In the genomic region with DNA sequence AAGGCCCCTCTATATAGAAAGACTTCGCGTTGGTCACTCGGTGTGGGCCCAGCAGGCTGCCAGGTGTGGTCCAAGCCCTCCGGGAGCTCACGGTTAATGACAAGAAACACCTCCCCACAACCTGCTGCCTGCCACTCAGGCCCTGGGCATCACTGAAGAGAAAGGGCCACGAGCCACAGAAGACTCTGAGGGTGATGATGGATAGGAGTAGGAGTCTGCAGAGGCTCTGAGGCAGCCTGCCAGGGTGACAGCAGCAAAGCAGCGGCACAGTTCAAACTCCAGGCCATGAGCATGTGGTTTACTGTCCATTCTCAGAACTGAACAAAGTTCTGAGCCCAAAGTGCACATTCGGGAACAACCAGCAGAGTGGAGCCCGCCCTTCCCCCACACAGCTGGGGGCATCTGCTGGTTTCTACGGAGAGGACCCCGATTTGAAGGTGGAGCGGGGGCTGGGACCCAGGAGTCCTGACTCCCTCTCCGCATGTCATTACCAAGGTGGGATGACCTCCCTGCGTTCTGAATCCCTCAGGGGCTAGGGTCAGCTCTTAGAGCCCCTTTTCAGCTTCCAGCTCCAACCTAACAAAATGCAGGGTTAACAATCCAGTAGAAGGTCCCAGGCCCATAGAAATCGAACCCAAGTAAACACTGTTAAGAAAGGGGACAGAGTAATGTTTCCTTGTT, we compare ENCODE assay signal across 23 cellular contexts.
"Had no signal": no experiment of that assay in that cellular context is flagged by ENCODE, and none has a peak within 500 bp of the region (broad histone marks: within the 10 kb centered on the region; RNA-seq: fewer than 3 reads in every experiment).

No MANE protein-coding gene starts in this region.

- H3K36me3 ChIP-seq: breast epithelium, colonic mucosa had no signal

- H3K9me3 ChIP-seq: breast epithelium, colonic mucosa, gastroesophageal sphincter, lower lobe of right lung, spleen, testis had no signal

- DNase-seq: activated CD4-positive, alpha-beta T cell treated with anti-CD3 and anti-CD28 coated beads for 36 hours; activated CD4-positive, alpha-beta T cell treated with anti-CD3 and anti-CD28 coated beads, Interleukin-2, amount 50 U/mL, for 4 hours; activated CD8-positive, alpha-beta memory T cell treated with anti-CD3 and anti-CD28 coated beads for 24 hours; activated CD8-positive, alpha-beta memory T cell treated with anti-CD3 and anti-CD28 coated beads, Interleukin-2, amount 50 U/mL, for 4 hours; activated naive CD4-positive, alpha-beta T cell treated with anti-CD3 and anti-CD28 coated beads for 36 hours; activated naive CD8-positive, alpha-beta T cell treated with anti-CD3 and anti-CD28 coated beads, Interleukin-2, amount 10 ng/mL, durations not matched to agents 7 days and 5 days; activated T-cell treated with anti-CD3 and anti-CD28 coated beads, Interleukin-2, amount 50 U/mL, for 4 hours; amniotic stem cell; colonic mucosa; dorsolateral prefrontal cortex; effector memory CD8-positive, alpha-beta T cell; head of caudate nucleus; left colon; lower lobe of right lung; naive B cell; occipital lobe; stimulated activated CD4-positive, alpha-beta T cell treated with anti-CD3 and anti-CD28 coated beads, Interleukin-4, amount 100 ng/mL, for 1 hour; stimulated activated naive CD4-positive, alpha-beta T cell; testis had no signal

- H3K27ac ChIP-seq: breast epithelium, colonic mucosa, epithelial cell of prostate, gastroesophageal sphincter, lower lobe of right lung, spleen, testis had no signal

- H3K4me1 ChIP-seq: breast epithelium, colonic mucosa had no signal

- ATAC-seq: activated CD4-positive, alpha-beta T cell treated with anti-CD3 and anti-CD28 coated beads for 36 hours; activated T-cell treated with anti-CD3 and anti-CD28 coated beads, Interleukin-2, amount 50 U/mL, for 4 hours; effector memory CD8-positive, alpha-beta T cell; gastroesophageal sphincter; left colon; lower lobe of right lung had no signal

- H3K4me3 ChIP-seq: breast epithelium, colonic mucosa, dorsolateral prefrontal cortex, gastroesophageal sphincter, lower lobe of right lung, spleen, testis had no signal

- H3K27me3 ChIP-seq: testis had no signal
